Comparison of ENCODE assay signal across 9 cellular contexts in the genomic region with DNA sequence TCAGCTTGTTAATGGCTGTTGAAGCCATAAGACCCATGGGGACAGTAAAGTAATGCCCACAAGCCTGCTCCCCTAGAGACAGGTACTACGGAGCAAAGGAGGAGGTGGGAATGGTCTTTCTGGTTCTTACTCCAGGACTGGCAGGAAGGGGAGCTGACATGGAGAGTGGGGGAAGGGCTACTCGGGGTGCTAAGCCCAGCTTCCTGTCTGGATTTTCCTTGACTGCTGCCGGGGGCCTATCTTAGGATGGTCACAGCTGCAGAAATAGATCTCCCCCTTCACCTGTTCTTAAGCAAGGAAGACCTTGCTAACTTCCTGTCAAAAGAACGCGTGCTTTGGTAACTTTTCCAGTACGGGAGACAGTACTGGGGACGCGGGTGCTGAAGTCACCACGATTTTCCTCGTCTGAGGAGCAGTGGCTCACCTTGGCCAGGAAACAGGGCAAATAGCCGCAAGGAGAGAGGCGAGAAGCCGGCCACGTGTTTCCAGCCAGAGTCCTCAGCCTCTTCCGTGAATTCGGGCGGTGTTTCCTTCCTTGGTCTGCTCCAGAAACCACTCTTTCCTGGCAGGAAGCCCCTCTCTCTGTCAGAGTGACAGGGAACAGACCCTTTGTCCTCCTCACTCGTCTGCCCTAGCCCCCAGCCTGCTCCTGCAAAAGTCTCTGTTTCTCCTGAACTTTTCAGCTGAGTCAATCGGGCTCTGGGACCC. TPM values are rescaled to one million over a fixed set of nuclear protein-coding genes. Genes with fewer than 3 reads are reported as not detected.
DNase-seq lines count a peak whose midpoint lies in the region; ATAC-seq and TF ChIP-seq lines count a peak whose summit lies in the region.
"Had no signal": no experiment of that assay in that cellular context is flagged by ENCODE, and none has a peak within 500 bp of the region (broad histone marks: within the 10 kb centered on the region; RNA-seq: fewer than 3 reads in every experiment).

No MANE protein-coding gene starts in this region.

- H3K9me3 ChIP-seq in naive thymus-derived CD4-positive, alpha-beta T cell (ENCODE audit: control insufficient read depth in 2 of 3, low read length in 3 of 3), result no peaks in the 10 kb centered on the region

- peaks cover 3% of the 10 kb centered on the region for H3K27me3 Mint-ChIP-seq in stimulated activated naive CD8-positive, alpha-beta T cell treated with anti-CD3 and anti-CD28 coated beads, Interleukin-15, Interleukin-2, amounts not matched to agents 100 ng/mL and 50 ng/mL, for 24 hours
- peaks cover 0 to 20% (median 0%) of the 10 kb centered on the region in 5 donors for H3K27me3 Mint-ChIP-seq in naive thymus-derived CD4-positive, alpha-beta T cell

- peak overlapping the region; percentile 73 for H3K4me3 ChIP-seq in coronary artery
- peak overlapping the region; percentile 81 for H3K4me3 ChIP-seq in naive thymus-derived CD4-positive, alpha-beta T cell (ENCODE audit: low read length)

- no peak overlapping the region for H3K27ac Mint-ChIP-seq in stimulated activated naive CD8-positive, alpha-beta T cell treated with anti-CD3 and anti-CD28 coated beads, Interleukin-15, Interleukin-2, amounts not matched to agents 100 ng/mL and 50 ng/mL, for 24 hours
- peak overlapping the region in 8 of 9 donors; percentile 29 to 86 (median 72) for H3K27ac Mint-ChIP-seq in naive thymus-derived CD4-positive, alpha-beta T cell

- peak overlapping the region; percentile 84 for H3K4me3 Mint-ChIP-seq in stimulated activated naive CD8-positive, alpha-beta T cell treated with anti-CD3 and anti-CD28 coated beads, Interleukin-15, Interleukin-2, amounts not matched to agents 100 ng/mL and 50 ng/mL, for 24 hours
- H3K4me3 Mint-ChIP-seq in naive thymus-derived CD4-positive, alpha-beta T cell, result peak overlapping the region; percentile 79 to 96 (median 90)

- peaks cover 20 to 35% of the 10 kb centered on the region in 2 donors for H3K4me1 ChIP-seq in naive thymus-derived CD4-positive, alpha-beta T cell (ENCODE audit: control insufficient read depth in 2 of 2, insufficient read depth in 2 of 2, low read length in 2 of 2)

- ATAC-seq in stimulated activated naive CD8-positive, alpha-beta T cell treated with anti-CD3 and anti-CD28 coated beads, Interleukin-15, Interleukin-2, amounts not matched to agents 100 U/mL and 50 U/mL, for 24 hours, result no peak
- no peak for ATAC-seq in naive thymus-derived CD4-positive, alpha-beta T cell
- ATAC-seq in HG02973 (IDR thresholded peaks at IDR 0.05; ENCODE audit: unreplicated experiment), result no peak
- no peak for ATAC-seq in HG02970 (IDR thresholded peaks at IDR 0.05; ENCODE audit: low FRiP score, unreplicated experiment)

- H3K36me3 Mint-ChIP-seq in stimulated activated naive CD8-positive, alpha-beta T cell treated with anti-CD3 and anti-CD28 coated beads, Interleukin-15, Interleukin-2, amounts not matched to agents 100 ng/mL and 50 ng/mL, for 24 hours (ENCODE audit: low read depth), result no peaks in the 10 kb centered on the region
- peaks cover 0 to 8% (median 0%) of the 10 kb centered on the region in 5 donors for H3K36me3 Mint-ChIP-seq in naive thymus-derived CD4-positive, alpha-beta T cell

- intact Hi-C loops in naive thymus-derived CD4-positive, alpha-beta T cell (cut with micrococcal nuclease), result loop anchor here (1.0 kb wide), 2 partner anchors 23 to 28 kb away; partner anchors contain the start of gene ICAM2 (in 2 of the 2)

- CTCF ChIA-PET in naive thymus-derived CD4-positive, alpha-beta T cell (lab: Charles Lee), result interaction anchor here (0.5 to 2.0 kb wide), 7 partner anchors 28 to 136 kb away, joined by 3 to 7 read pairs (median 3); no protein-coding TSS in a partner anchor

- H3K4me1 Mint-ChIP-seq in stimulated activated naive CD8-positive, alpha-beta T cell treated with anti-CD3 and anti-CD28 coated beads, Interleukin-15, Interleukin-2, amounts not matched to agents 100 ng/mL and 50 ng/mL, for 24 hours (ENCODE audit: low read depth), result peaks cover 34% of the 10 kb centered on the region
- H3K4me1 Mint-ChIP-seq in naive thymus-derived CD4-positive, alpha-beta T cell, result peaks cover 34 to 55% (median 48%) of the 10 kb centered on the region in 7 donors

- peaks cover 0 to 10% (median 0%) of the 10 kb centered on the region in 3 experiments for H3K36me3 ChIP-seq in naive thymus-derived CD4-positive, alpha-beta T cell (ENCODE audit: control insufficient read depth in 2 of 3, insufficient read depth in 3 of 3, low read length in 3 of 3)

- no peaks in the 10 kb centered on the region for H3K9me3 Mint-ChIP-seq in stimulated activated naive CD8-positive, alpha-beta T cell treated with anti-CD3 and anti-CD28 coated beads, Interleukin-15, Interleukin-2, amounts not matched to agents 100 ng/mL and 50 ng/mL, for 24 hours
- H3K9me3 Mint-ChIP-seq in naive thymus-derived CD4-positive, alpha-beta T cell, result peaks cover 0 to 2% (median 0%) of the 10 kb centered on the region in 11 donors

- peak overlapping the region in 1 of 2 donors; percentile 26 for H3K27ac ChIP-seq in coronary artery
- H3K27ac ChIP-seq in naive thymus-derived CD4-positive, alpha-beta T cell (ENCODE audit: low read depth, low read length), result peak overlapping the region; percentile 53

- POLR2A ChIA-PET in naive thymus-derived CD4-positive, alpha-beta T cell (lab: Charles Lee), result interaction anchor here (0.6 to 7.3 kb wide), 8 partner anchors 10 to 148 kb away, joined by 3 to 58 read pairs (median 4); partner anchors contain the start of gene ICAM2

- TF ChIP-seq CTCF in coronary artery (IDR thresholded peaks at IDR 0.05), result no peak

- DNase-seq in stimulated activated naive CD8-positive, alpha-beta T cell treated with anti-CD3 and anti-CD28 coated beads, Interleukin-15, Interleukin-2, amounts not matched to agents 100 U/mL and 50 U/mL, for 24 hours, result no peak
- DNase-seq in coronary artery (ENCODE audit: low spot score) (no peak), nucleus accumbens (lab: John Stamatoyannopoulos, UW) (no peak), ureter (ENCODE audit: low spot score) (no peak)
- DNase-seq in naive thymus-derived CD4-positive, alpha-beta T cell, result no peak
- DNase-seq: GDM1 had no signal

- no peaks in the 10 kb centered on the region for H3K27me3 ChIP-seq in naive thymus-derived CD4-positive, alpha-beta T cell (ENCODE audit: control insufficient read depth in 2 of 2, insufficient read depth in 2 of 2, low read length in 2 of 2)

RNA-seq across cellular contexts. Expression of gene PRR29, which starts 0.7 kb away (rescaled TPM):
- 1 to 10 TPM in 1 of 5 experiments, under 1 TPM in 2, not detected in 2; 0.29 to 2.8 (median 0.40) TPM for total RNA-seq in naive thymus-derived CD4-positive, alpha-beta T cell
- 1 to 10 TPM; 5.5 to 6.0 TPM for polyA plus RNA-seq in naive thymus-derived CD4-positive, alpha-beta T cell
- total RNA-seq in ureter, result 3.5 TPM

RNA-seq across cellular contexts. Expression of gene ICAM2, which starts 22.9 kb away (rescaled TPM):
- 100 to 1,000 TPM in 2 of 5 experiments, 10 to 100 TPM in 3; 60.9 to 132 (median 92.3) TPM for total RNA-seq in naive thymus-derived CD4-positive, alpha-beta T cell
- 100 to 1,000 TPM; 400 to 414 TPM for polyA plus RNA-seq in naive thymus-derived CD4-positive, alpha-beta T cell
- total RNA-seq in ureter, result 39.0 TPM

RNA-seq across cellular contexts. Expression of gene SCN4A, which starts 24.8 kb away (rescaled TPM):
- under 1 TPM in 4 of 5 experiments, not detected in 1; 0.03 to 0.15 (median 0.07) TPM for total RNA-seq in naive thymus-derived CD4-positive, alpha-beta T cell
- polyA plus RNA-seq in naive thymus-derived CD4-positive, alpha-beta T cell, result not detected
- total RNA-seq in ureter, result 2.2 TPM
